ENCODE assay signal across 11 cellular contexts in the genomic region with DNA sequence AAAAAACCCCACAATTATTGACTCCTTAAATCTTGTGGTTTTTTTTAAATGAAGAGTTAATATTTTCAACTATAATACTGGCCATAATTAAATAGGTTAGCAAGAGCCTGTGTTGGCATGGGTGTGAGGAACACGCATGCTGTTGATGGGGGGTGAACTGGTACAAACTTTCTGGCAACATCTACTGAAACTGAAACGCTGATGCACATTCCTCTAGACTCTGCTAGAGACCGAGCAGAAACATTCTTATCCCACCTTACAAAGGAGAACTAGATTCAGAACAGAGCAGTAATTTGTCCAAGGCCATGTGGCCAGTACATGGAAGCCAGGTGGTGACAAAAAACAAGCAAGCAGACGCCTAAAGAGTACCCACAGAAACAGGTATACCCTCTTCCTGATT. TPM values are rescaled to one million over a fixed set of nuclear protein-coding genes. Genes with fewer than 3 reads are reported as not detected.
DNase-seq lines count a peak whose midpoint lies in the region; ATAC-seq and TF ChIP-seq lines count a peak whose summit lies in the region.
"Had no signal": no experiment of that assay in that cellular context is flagged by ENCODE, and none has a peak within 500 bp of the region (broad histone marks: within the 10 kb centered on the region; RNA-seq: fewer than 3 reads in every experiment).

No MANE protein-coding gene starts in this region.

- H3K4me2 ChIP-seq in mesenchymal stem cell (ENCODE audit: low read length, poor library complexity, severe bottlenecking): no peak overlapping the region

- peak overlapping the region; percentile 92 for H3K4me3 Mint-ChIP-seq in activated naive CD8-positive, alpha-beta T cell treated with anti-CD3 and anti-CD28 coated beads for 36 hours

- no peak for ATAC-seq in upper lobe of right lung

- peaks cover 64% of the 10 kb centered on the region for H3K79me2 ChIP-seq in ACC112 (ENCODE audit: control insufficient read depth, insufficient read depth, low read length, unreplicated experiment)

- H2AFZ ChIP-seq in ACC112 (ENCODE audit: low read length, unreplicated experiment) (no peak overlapping the region), mesenchymal stem cell (ENCODE audit: low read depth, low read length) (no peak overlapping the region)

- H3K4me3 ChIP-seq in ACC112 (ENCODE audit: low read depth, low read length) (peak overlapping the region; percentile 98), GM06990 (replicated peaks; ENCODE audit: low read depth, low read length) (peak overlapping the region; percentile 97), mesenchymal stem cell (ENCODE audit: insufficient read depth in 1 of 2, low read depth in 1 of 2, low read length in 2 of 2) (peak overlapping the region in 1 of 2 experiments; percentile 88), upper lobe of right lung (no peak overlapping the region)
- H3K4me3 ChIP-seq in effector memory CD4-positive, alpha-beta T cell (ENCODE audit: insufficient read depth, low read depth, low read length, poor library complexity, severe bottlenecking): no peak overlapping the region

- H3K9me3 ChIP-seq in mesenchymal stem cell (ENCODE audit: control insufficient read depth, low read length) (no peaks in the 10 kb centered on the region), upper lobe of right lung (no peaks in the 10 kb centered on the region)
- no peaks in the 10 kb centered on the region for H3K9me3 ChIP-seq in effector memory CD4-positive, alpha-beta T cell (ENCODE audit: control insufficient read depth, low read length)

- no peak overlapping the region for H3K27ac ChIP-seq in ACC112 (ENCODE audit: low read depth, low read length)
- no peak overlapping the region for H3K27ac ChIP-seq in mesenchymal stem cell (ENCODE audit: low read length, poor library complexity, severe bottlenecking)
- no peak overlapping the region for H3K27ac ChIP-seq in upper lobe of right lung
- H3K27ac ChIP-seq in effector memory CD4-positive, alpha-beta T cell (ENCODE audit: insufficient read depth, low read length, poor library complexity, severe bottlenecking): no peak overlapping the region

- H3K27me3 Mint-ChIP-seq in activated naive CD8-positive, alpha-beta T cell treated with anti-CD3 and anti-CD28 coated beads for 36 hours: no peaks in the 10 kb centered on the region

- 96% methylated on average over 4 of the region's 4 CpGs for WGBS in mesenchymal stem cell

- H3K36me3 ChIP-seq in ACC112 (ENCODE audit: insufficient read depth, low read length) (no peaks in the 10 kb centered on the region), GM06990 (ENCODE audit: control insufficient read depth, insufficient read depth, low read length) (no peaks in the 10 kb centered on the region; the same call in 1 of the 2 replicates), mesenchymal stem cell (ENCODE audit: control insufficient read depth in 1 of 2, insufficient read depth in 2 of 2, low read depth in 1 of 2, low read length in 2 of 2) (no peaks in the 10 kb centered on the region), upper lobe of right lung (no peaks in the 10 kb centered on the region)
- no peaks in the 10 kb centered on the region for H3K36me3 ChIP-seq in effector memory CD4-positive, alpha-beta T cell (ENCODE audit: control insufficient read depth, insufficient read depth, low read length)

- DNase-seq in GM06990 (ENCODE audit: extremely low read depth, insufficient read length): no peak
- DNase-seq in activated naive CD8-positive, alpha-beta T cell treated with anti-CD3 and anti-CD28 coated beads for 36 hours: no peak
- no peak for DNase-seq in mesenchymal stem cell
- DNase-seq in upper lobe of right lung: no peak
- no peak for DNase-seq in activated CD4-positive, CD25-positive, alpha-beta regulatory T cell (lab: John Stamatoyannopoulos, UW)
- no peak for DNase-seq in effector CD4-positive, alpha-beta T cell
- no peak for DNase-seq in effector memory CD4-positive, alpha-beta T cell
- DNase-seq: activated naive CD4-positive, alpha-beta T cell treated with Interleukin-2 at 50 U/mL for 16 hours; NCI-H2171; stimulated activated CD4-positive, alpha-beta T cell treated with anti-CD3 and anti-CD28 coated beads, Interleukin-4, amount 100 ng/mL, for 1 hour had no signal

- TF ChIP-seq CTCF in GM06990 (IDR thresholded peaks at IDR 0.05; ENCODE audit: insufficient read depth, low read length, poor library complexity, severe bottlenecking): no peak
- TF ChIP-seq CTCF in upper lobe of right lung (IDR thresholded peaks at IDR 0.05): no peak

- no peaks in the 10 kb centered on the region for H3K9me3 Mint-ChIP-seq in activated naive CD8-positive, alpha-beta T cell treated with anti-CD3 and anti-CD28 coated beads for 36 hours

- H2AK5ac ChIP-seq in mesenchymal stem cell (ENCODE audit: low read length, severe bottlenecking): no peak overlapping the region

- H4K8ac ChIP-seq in mesenchymal stem cell (ENCODE audit: low read length): no peak overlapping the region

- H2BK120ac ChIP-seq in mesenchymal stem cell (ENCODE audit: low read depth, low read length): no peak overlapping the region

- no peak overlapping the region for H3K27ac Mint-ChIP-seq in activated naive CD8-positive, alpha-beta T cell treated with anti-CD3 and anti-CD28 coated beads for 36 hours

- H2BK5ac ChIP-seq in mesenchymal stem cell (ENCODE audit: low read depth, low read length, poor library complexity, severe bottlenecking): no peak overlapping the region

- intact Hi-C loops in upper lobe of right lung (cut with DNase I): loop anchor here (10.0 kb wide), 1 partner anchor 47 kb away; no protein-coding TSS in a partner anchor

- no peak overlapping the region for H2BK12ac ChIP-seq in mesenchymal stem cell (ENCODE audit: low read length in 2 of 2)

- H3K23ac ChIP-seq in mesenchymal stem cell (ENCODE audit: low read length in 2 of 2): peak overlapping the region in 1 of 2 experiments; percentile 11

- H3K18ac ChIP-seq in mesenchymal stem cell (ENCODE audit: low read depth in 1 of 2, low read length in 2 of 2): no peak overlapping the region

- H4K91ac ChIP-seq in mesenchymal stem cell (ENCODE audit: low read length): no peak overlapping the region

- H3K9ac ChIP-seq in mesenchymal stem cell (ENCODE audit: low read length): peak overlapping the region; percentile 20

- H2BK15ac ChIP-seq in mesenchymal stem cell (ENCODE audit: low read depth, poor library complexity, severe bottlenecking): no peak overlapping the region

- H3K36me3 Mint-ChIP-seq in activated naive CD8-positive, alpha-beta T cell treated with anti-CD3 and anti-CD28 coated beads for 36 hours: no peaks in the 10 kb centered on the region

- H3K27me3 ChIP-seq in ACC112 (ENCODE audit: insufficient read depth, low read length): no peaks in the 10 kb centered on the region
- H3K27me3 ChIP-seq in GM06990 (replicated peaks; ENCODE audit: control insufficient read depth, insufficient read depth, low read length): no peaks in the 10 kb centered on the region
- no peaks in the 10 kb centered on the region for H3K27me3 ChIP-seq in mesenchymal stem cell (ENCODE audit: control insufficient read depth in 1 of 2, insufficient read depth in 1 of 2, low read length in 2 of 2)
- no peaks in the 10 kb centered on the region for H3K27me3 ChIP-seq in upper lobe of right lung
- no peaks in the 10 kb centered on the region for H3K27me3 ChIP-seq in effector memory CD4-positive, alpha-beta T cell (replicated peaks; ENCODE audit: control insufficient read depth, insufficient read depth, low read length, poor library complexity, severe bottlenecking)

- no peak overlapping the region for H3K14ac ChIP-seq in mesenchymal stem cell (ENCODE audit: low read length in 2 of 2)

- peaks cover 3% of the 10 kb centered on the region for H3K79me1 ChIP-seq in mesenchymal stem cell (replicated peaks; ENCODE audit: low read length, poor library complexity, severe bottlenecking)

- peaks cover 45% of the 10 kb centered on the region for H3K4me1 Mint-ChIP-seq in activated naive CD8-positive, alpha-beta T cell treated with anti-CD3 and anti-CD28 coated beads for 36 hours

- no peak overlapping the region for H3K4ac ChIP-seq in mesenchymal stem cell (ENCODE audit: low read depth in 1 of 2, low read length in 2 of 2)

- H3K4me1 ChIP-seq in ACC112 (ENCODE audit: control insufficient read depth, insufficient read depth, low read length, unreplicated experiment) (peaks cover 20% of the 10 kb centered on the region), mesenchymal stem cell (ENCODE audit: control insufficient read depth, insufficient read depth, low read depth, low read length) (peaks cover 26% of the 10 kb centered on the region), upper lobe of right lung (peaks cover 40% of the 10 kb centered on the region)
- peaks cover 31% of the 10 kb centered on the region for H3K4me1 ChIP-seq in effector memory CD4-positive, alpha-beta T cell (ENCODE audit: control insufficient read depth, insufficient read depth, low read length, poor library complexity, severe bottlenecking)

RNA-seq across cellular contexts. Expression of a gene that starts 2.4 kb away (rescaled TPM):
- total RNA-seq in activated naive CD8-positive, alpha-beta T cell treated with anti-CD3 and anti-CD28 coated beads for 36 hours: 10 to 100 TPM; 19.2 to 20.5 TPM
- 20.1 TPM for polyA plus RNA-seq in mesenchymal stem cell (2013, experiment 1 of 2)
- 19.2 TPM for polyA plus RNA-seq in mesenchymal stem cell (2013, experiment 2 of 2)
- total RNA-seq in upper lobe of right lung: 38.6 TPM

Comparison
In these comparisons a context has a peak if more than half of its experiments do, and no peak if none do; other contexts are left out.
1. H3K4me3 ChIP-seq: peak in ACC112 (single experiment) and GM06990 (single experiment); none in upper lobe of right lung (single experiment) and effector memory CD4-positive, alpha-beta T cell (single experiment).